14 cellular contexts compared by ENCODE assay signal in the genomic region with DNA sequence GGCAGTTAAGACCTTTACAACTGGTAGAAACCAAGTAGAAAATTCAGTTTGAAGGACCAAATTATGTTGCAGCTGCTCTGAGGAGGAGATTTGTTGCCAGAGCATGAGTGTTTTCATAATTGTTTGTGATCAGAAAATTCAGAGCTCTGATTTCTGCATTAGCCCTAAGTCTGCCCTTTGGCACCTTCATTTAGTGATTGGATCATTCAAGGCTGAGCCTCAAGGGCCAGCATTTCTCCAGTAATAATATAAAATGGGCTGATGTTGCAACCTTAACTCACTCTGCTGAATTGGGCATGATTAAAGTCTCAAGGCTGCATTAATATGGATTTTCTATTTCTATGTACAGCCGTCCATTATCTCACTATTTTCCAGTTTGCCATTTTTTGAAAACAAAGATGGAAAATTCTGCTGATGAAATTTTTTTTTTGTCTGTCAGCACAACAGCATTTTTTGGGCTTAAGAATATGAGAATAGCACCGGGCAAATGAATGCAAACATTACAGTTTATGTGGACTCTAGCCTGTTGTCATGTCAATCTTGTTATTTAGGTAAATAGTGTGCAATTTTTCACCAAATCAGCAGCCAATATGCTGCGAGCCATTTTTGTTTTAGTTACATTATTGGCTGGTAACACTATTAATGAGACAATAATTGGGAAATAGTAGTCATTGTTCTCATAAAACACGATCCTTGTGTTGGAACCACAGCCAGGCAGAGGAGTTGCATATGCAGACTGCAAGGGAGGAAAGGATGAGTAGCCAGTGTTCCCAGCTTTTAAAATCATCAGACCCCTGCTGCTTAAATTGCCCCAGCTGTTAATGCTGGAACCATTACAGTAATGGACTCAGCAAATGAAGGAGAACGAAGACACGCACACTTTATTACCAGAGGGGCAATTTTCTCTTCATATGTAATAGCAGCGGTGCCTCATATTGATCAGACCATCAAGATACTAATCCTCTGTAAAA.
DNase-seq lines count a peak whose midpoint lies in the region; TF ChIP-seq lines count a peak whose summit lies in the region.
"Had no signal": no experiment of that assay in that cellular context is flagged by ENCODE, and none has a peak within 500 bp of the region (broad histone marks: within the 10 kb centered on the region; RNA-seq: fewer than 3 reads in every experiment).

No MANE protein-coding gene starts in this region.

- in situ Hi-C loops in astrocyte of the spinal cord (cut with HindIII; ENCODE audit: low sequenced_read_pairs): no loop called here
- in situ Hi-C loops in ACHN (cut with HindIII; ENCODE audit: low pct_ligation_motif_present, low pct_unique_long_range_greater_than_20kb, low sequenced_read_pairs): no loop called here

- H3K4me3 Mint-ChIP-seq in nephron (no peak overlapping the region), nephron progenitor cell (no peak overlapping the region)

- no peak overlapping the region for H3K4me3 ChIP-seq in astrocyte of the spinal cord (ENCODE audit: low read depth, low read length)
- H3K4me3 ChIP-seq: coronary artery, spleen had no signal

- H3K27ac Mint-ChIP-seq in nephron: peak overlapping the region in 2 of 3 experiments; percentile 8 to 45
- H3K27ac Mint-ChIP-seq in nephron progenitor cell: no peak overlapping the region

- H3K27me3 Mint-ChIP-seq in nephron (ENCODE audit: low read depth) (no peaks in the 10 kb centered on the region), nephron progenitor cell (ENCODE audit: low read depth, poor library complexity) (no peaks in the 10 kb centered on the region)

- H3K9me3 Mint-ChIP-seq in nephron (no peaks in the 10 kb centered on the region), nephron progenitor cell (no peaks in the 10 kb centered on the region)

- TF ChIP-seq CTCF in astrocyte of the spinal cord (IDR thresholded peaks at IDR 0.05; ENCODE audit: low read depth, low read length) (no peak), nephron (IDR thresholded peaks at IDR 0.05; ENCODE audit: unreplicated experiment in 3 of 3) (no peak), nephron progenitor cell (IDR thresholded peaks at IDR 0.05) (no peak)

- H3K36me3 Mint-ChIP-seq in nephron (ENCODE audit: low read depth) (no peaks in the 10 kb centered on the region), nephron progenitor cell (ENCODE audit: low read depth) (no peaks in the 10 kb centered on the region)

- H3K4me1 Mint-ChIP-seq in nephron (peaks cover 29% of the 10 kb centered on the region), nephron progenitor cell (peaks cover 13% of the 10 kb centered on the region)

- DNase-seq in DMS 273 (lab: John Stamatoyannopoulos, UW; ENCODE audit: unreplicated experiment) (peak; percentile 91), NCI-H1417 treated with DMSO at 0.1 percent for 48 hours (lab: John Stamatoyannopoulos, UW) (peak; percentile 83), astrocyte of the spinal cord (ENCODE audit: low read depth, low spot score) (peak; percentile 18), NCI-H2107 treated with DMSO at 0.1 percent for 48 hours (lab: John Stamatoyannopoulos, UW; ENCODE audit: unreplicated experiment) (no peak), ACHN (no peak), nephron progenitor cell (no peak)
- no peak for DNase-seq in activated T-cell treated with anti-CD3 and anti-CD28 coated beads, Interleukin-2, amount 50 U/mL, for 48 hours
- DNase-seq: activated CD4-positive, CD25-positive, alpha-beta regulatory T cell treated with anti-CD3 and anti-CD28 coated beads, Interleukin-2, amount 50 U/mL, for 72 hours; activated gamma-delta T cell treated with Interleukin-2 at 50 U/mL for 16 hours; SHP77 treated with DMSO at 0.1 percent for 48 hours; spleen; stimulated activated CD8-positive, alpha-beta memory T cell treated with anti-CD3 and anti-CD28 coated beads, Interleukin-4, amount 100 ng/mL, for 48 hours had no signal

Comparison
In these comparisons a context has a peak if more than half of its experiments do, and no peak if none do; other contexts are left out.
1. DNase-seq: peak in DMS 273 (single experiment), NCI-H1417 treated with DMSO at 0.1 percent for 48 hours (single experiment) and astrocyte of the spinal cord (single experiment); none in NCI-H2107 treated with DMSO at 0.1 percent for 48 hours (single experiment), activated T-cell treated with anti-CD3 and anti-CD28 coated beads, Interleukin-2, amount 50 U/mL, for 48 hours (0 of 2), ACHN (single experiment) and nephron progenitor cell (single experiment).